ENCODE assay signal across 8 cellular contexts in genomic region chr13:91946498-91947070, GRCh38.
DNase-seq lines count a peak whose midpoint lies in the region; ATAC-seq and TF ChIP-seq lines count a peak whose summit lies in the region.
"Had no signal": no experiment of that assay in that cellular context is flagged by ENCODE, and none has a peak within 500 bp of the region (broad histone marks: within the 10 kb centered on the region; RNA-seq: fewer than 3 reads in every experiment).

No MANE protein-coding gene starts in this region.

- peaks cover 2% of the 10 kb centered on the region for H3K4me1 Mint-ChIP-seq in osteocyte (ENCODE audit: unreplicated experiment)

- no peak overlapping the region for H3K27ac Mint-ChIP-seq in osteocyte (ENCODE audit: unreplicated experiment)
- no peak overlapping the region for H3K27ac Mint-ChIP-seq in activated naive CD4-positive, alpha-beta T cell treated with anti-CD3 and anti-CD28 coated beads, Interleukin-2, amount 50 U/mL, for 72 hours
- H3K27ac Mint-ChIP-seq: stimulated activated naive CD8-positive, alpha-beta T cell treated with anti-CD3 and anti-CD28 coated beads, Interleukin-15, Interleukin-2, amounts not matched to agents 100 ng/mL and 50 ng/mL, for 24 hours had no signal

- TF ChIP-seq CTCF in astrocyte of the spinal cord (IDR thresholded peaks at IDR 0.05; ENCODE audit: low read depth, low read length), result peak; percentile 70
- TF ChIP-seq CTCF in osteocyte (IDR thresholded peaks at IDR 0.05), result peak; percentile 62

- no peaks in the 10 kb centered on the region for H3K9me3 Mint-ChIP-seq in osteocyte (ENCODE audit: unreplicated experiment)
- peaks cover 0 to 4% of the 10 kb centered on the region in 2 donors for H3K9me3 Mint-ChIP-seq in activated naive CD4-positive, alpha-beta T cell treated with anti-CD3 and anti-CD28 coated beads, Interleukin-2, amount 50 U/mL, for 72 hours
- H3K9me3 Mint-ChIP-seq: stimulated activated naive CD8-positive, alpha-beta T cell treated with anti-CD3 and anti-CD28 coated beads, Interleukin-15, Interleukin-2, amounts not matched to agents 100 ng/mL and 50 ng/mL, for 24 hours had no signal

- no peak overlapping the region for H3K4me3 Mint-ChIP-seq in osteocyte (ENCODE audit: unreplicated experiment)
- H3K4me3 Mint-ChIP-seq: stimulated activated naive CD8-positive, alpha-beta T cell treated with anti-CD3 and anti-CD28 coated beads, Interleukin-15, Interleukin-2, amounts not matched to agents 100 ng/mL and 50 ng/mL, for 24 hours had no signal

- DNase-seq in NCI-H146 treated with DMSO at 0.1 percent for 48 hours (lab: John Stamatoyannopoulos, UW; ENCODE audit: unreplicated experiment) (peak; percentile 39), astrocyte of the spinal cord (ENCODE audit: low read depth, low spot score) (peak; percentile 8), osteocyte (ENCODE audit: extremely low spot score, unreplicated experiment) (no peak), amniotic stem cell (lab: John Stamatoyannopoulos, UW) (no peak)
- no peak for DNase-seq in activated naive CD4-positive, alpha-beta T cell treated with anti-CD3 and anti-CD28 coated beads, Interleukin-2, amount 50 U/mL, for 72 hours (ENCODE audit: low spot score in 2 of 2)

- H3K4me3 ChIP-seq in astrocyte of the spinal cord (ENCODE audit: low read depth, low read length), result no peak overlapping the region

- no peaks in the 10 kb centered on the region for H3K36me3 Mint-ChIP-seq in osteocyte (ENCODE audit: unreplicated experiment)
- H3K36me3 Mint-ChIP-seq in activated naive CD4-positive, alpha-beta T cell treated with anti-CD3 and anti-CD28 coated beads, Interleukin-2, amount 50 U/mL, for 72 hours, result no peaks in the 10 kb centered on the region

- peak; percentile 56 for ATAC-seq in GM21723 (IDR thresholded peaks at IDR 0.05; ENCODE audit: unreplicated experiment)
- no peak for ATAC-seq in GM18907 (IDR thresholded peaks at IDR 0.05; ENCODE audit: unreplicated experiment)
- ATAC-seq in activated naive CD4-positive, alpha-beta T cell treated with anti-CD3 and anti-CD28 coated beads, Interleukin-2, amount 50 U/mL, for 72 hours, result no peak

- in situ Hi-C loops in astrocyte of the spinal cord (cut with HindIII; ENCODE audit: low sequenced_read_pairs), result no loop called here

- peaks cover 32% of the 10 kb centered on the region for H3K27me3 Mint-ChIP-seq in osteocyte (ENCODE audit: unreplicated experiment)
- H3K27me3 Mint-ChIP-seq: stimulated activated naive CD8-positive, alpha-beta T cell treated with anti-CD3 and anti-CD28 coated beads, Interleukin-15, Interleukin-2, amounts not matched to agents 100 ng/mL and 50 ng/mL, for 24 hours had no signal

Comparison
In these comparisons a context has a peak if more than half of its experiments do, and no peak if none do; other contexts are left out.
1. DNase-seq: peak in NCI-H146 treated with DMSO at 0.1 percent for 48 hours (single experiment) and astrocyte of the spinal cord (single experiment); none in osteocyte (single experiment), activated naive CD4-positive, alpha-beta T cell treated with anti-CD3 and anti-CD28 coated beads, Interleukin-2, amount 50 U/mL, for 72 hours (0 of 2) and amniotic stem cell (single experiment).